In genomic region chr7:74656421-74656910, GRCh38 we compare ENCODE assay signal across 8 cellular contexts. TPM values are rescaled to one million over a fixed set of nuclear protein-coding genes. Genes with fewer than 3 reads are reported as not detected.
DNase-seq lines count a peak whose midpoint lies in the region; ATAC-seq, FAIRE-seq and TF ChIP-seq lines count a peak whose summit lies in the region.

No MANE protein-coding gene starts in this region.

- peaks cover 30% of the 10 kb centered on the region for H3K79me2 ChIP-seq in HepG2 (ENCODE audit: insufficient read depth, low read length)

- BruUV-seq in HepG2 (replicated peaks; lab: Mats Ljungman, UMichigan), result no TSS peak

- peak overlapping the region; percentile 98 for H3K9ac ChIP-seq in HepG2 (ENCODE audit: insufficient read depth, low read depth, low read length)

- peak overlapping the region; percentile 99 for H3K4me2 ChIP-seq in HepG2 (ENCODE audit: low read depth, low read length)

- no peaks in the 10 kb centered on the region for H3K9me3 ChIP-seq in HepG2 (ENCODE audit: low read length)

- intact Hi-C loops in HepG2 (cut with micrococcal nuclease; ENCODE audit: unreplicated experiment), result no loop called here

- no peak for TF ChIP-seq RAD21 in HepG2 (CRISPR knock-in tag; IDR thresholded peaks at IDR 0.05)

- H3K27ac ChIP-seq in cingulate gyrus (ENCODE audit: low read depth, low read length) (peak overlapping the region; percentile 96), HepG2 (ENCODE audit: extremely low read length, insufficient read depth, low read length) (peak overlapping the region; percentile 98)

- peak; percentile 12 for FAIRE-seq in HepG2 (lab: Jason Lieb, UNC)
- no peak for FAIRE-seq in GM19239 (lab: Jason Lieb, UNC)

- in situ Hi-C loops in HepG2 (cut with HindIII; ENCODE audit: extremely low pct_ligation_motif_present, low pct_unique_long_range_greater_than_20kb), result loop anchor here (5.0 kb wide), 1 partner anchor 74 kb away; no protein-coding TSS in a partner anchor

- H3K4me3 ChIP-seq in HepG2 (replicated peaks in 1 of 3; ENCODE audit: insufficient read depth in 1 of 3, low read depth in 2 of 3, low read length in 3 of 3), result peak overlapping the region; percentile 73 to 91 (median 82)

- peak; percentile 65 for TF ChIP-seq CTCF in HepG2 (CRISPR knock-in tag; IDR thresholded peaks at IDR 0.05)

- POLR2A ChIA-PET in HepG2 (lab: Yijun Ruan, JAX), result interaction anchor here (0.7 to 2.3 kb wide), 12 partner anchors 13 to 80 kb away, joined by 3 to 33 read pairs (median 4); no protein-coding TSS in a partner anchor

- no peak; a peak in 1 of 4 replicates for TF ChIP-seq EP300 in HepG2 (IDR thresholded peaks at IDR 0.05; ENCODE audit: low read depth in 2 of 2, low read length in 2 of 2)
- no peak for TF ChIP-seq EP300 in HepG2 (CRISPR knock-in tag; IDR thresholded peaks at IDR 0.05; ENCODE audit: borderline replicate concordance)

- 2% methylated on average over 24 of the region's 24 CpGs for whole genome bisulfite sequencing in HepG2 (ENCODE audit: low lambda C conversion rate)

- H3K27me3 ChIP-seq in HepG2 (ENCODE audit: control insufficient read depth in 1 of 2, insufficient read depth in 2 of 2, low read length in 2 of 2), result no peaks in the 10 kb centered on the region; a peak in 1 of 5 replicates

- peaks cover 27% of the 10 kb centered on the region for H4K20me1 ChIP-seq in HepG2 (ENCODE audit: insufficient read depth, low read length)

- no peak; a peak in 1 of 4 replicates for TF ChIP-seq POLR2A in HepG2 (IDR thresholded peaks at IDR 0.05; ENCODE audit: insufficient read depth in 1 of 2, low read depth in 2 of 2, low read length in 2 of 2)

- no peak overlapping the region for H2AFZ ChIP-seq in HepG2 (ENCODE audit: low read length)

- no peak for ATAC-seq in HepG2
- no peak for ATAC-seq in GM21515 (IDR thresholded peaks at IDR 0.05; ENCODE audit: unreplicated experiment)

- DNase-seq in GF-D8 (lab: John Stamatoyannopoulos, UW) (peak; percentile 54), NCI-H1694 (lab: John Stamatoyannopoulos, UW) (peak; percentile 60), HepG2 (ENCODE audit: low spot score) (peak; percentile 51), GM19239 (ENCODE audit: insufficient read length, low spot score) (no peak)
- peak; percentile 27 to 59 for DNase-seq in activated CD4-positive, alpha-beta T cell treated with anti-CD3 and anti-CD28 coated beads for 24 hours (ENCODE audit: low read depth in 2 of 2)
- peak; percentile 69 for DNase-seq in stimulated activated CD4-positive, alpha-beta T cell treated with anti-CD3 and anti-CD28 coated beads, Interleukin-4, amount 100 ng/mL, for 24 hours

- CTCF ChIA-PET in HepG2 (lab: Yijun Ruan, JAX; ENCODE audit: low intra/inter-chr PET ratio, low total read pairs), result no interaction called here

- peaks cover 60% of the 10 kb centered on the region for H3K4me1 ChIP-seq in HepG2 (ENCODE audit: insufficient read depth, low read length)

- no peaks in the 10 kb centered on the region; a peak in 1 of 5 replicates for H3K36me3 ChIP-seq in HepG2 (replicated peaks in 1 of 2; ENCODE audit: control insufficient read depth in 1 of 2, insufficient read depth in 2 of 2, low read length in 2 of 2)

TF ChIP-seq in HepG2, 621 proteins besides CTCF, POLR2A, EP300 and RAD21 (continues in another document):
- TF ChIP-seq PCBP1 (IDR thresholded peaks at IDR 0.05; ENCODE audit: borderline replicate concordance, low read depth, low read length) (no peak), ZNF687 (CRISPR knock-in tag; IDR thresholded peaks at IDR 0.05) (no peak), SRY (CRISPR knock-in tag; IDR thresholded peaks at IDR 0.05) (no peak), BORCS8-MEF2B (CRISPR knock-in tag; IDR thresholded peaks at IDR 0.05) (no peak), ZEB1 (IDR thresholded peaks at IDR 0.05; ENCODE audit: insufficient replicate concordance, low read depth) (peak; percentile 8), ZNF777 (CRISPR knock-in tag; IDR thresholded peaks at IDR 0.05) (no peak), EED (CRISPR knock-in tag; IDR thresholded peaks at IDR 0.05) (no peak), ZFP36L1 (CRISPR knock-in tag; IDR thresholded peaks at IDR 0.05) (no peak), HDAC2 (CRISPR knock-in tag; IDR thresholded peaks at IDR 0.05) (no peak), ZBTB8A (CRISPR knock-in tag; IDR thresholded peaks at IDR 0.05; ENCODE audit: borderline replicate concordance, low read depth) (no peak), MIER2 (CRISPR knock-in tag; IDR thresholded peaks at IDR 0.05) (no peak), MXI1 (IDR thresholded peaks at IDR 0.05; ENCODE audit: borderline replicate concordance, low read depth, low read length) (no peak; the same call in 2 of the 3 replicates), ZNF709 (CRISPR knock-in tag; IDR thresholded peaks at IDR 0.05) (no peak)
- TF ChIP-seq, protein P1, sequence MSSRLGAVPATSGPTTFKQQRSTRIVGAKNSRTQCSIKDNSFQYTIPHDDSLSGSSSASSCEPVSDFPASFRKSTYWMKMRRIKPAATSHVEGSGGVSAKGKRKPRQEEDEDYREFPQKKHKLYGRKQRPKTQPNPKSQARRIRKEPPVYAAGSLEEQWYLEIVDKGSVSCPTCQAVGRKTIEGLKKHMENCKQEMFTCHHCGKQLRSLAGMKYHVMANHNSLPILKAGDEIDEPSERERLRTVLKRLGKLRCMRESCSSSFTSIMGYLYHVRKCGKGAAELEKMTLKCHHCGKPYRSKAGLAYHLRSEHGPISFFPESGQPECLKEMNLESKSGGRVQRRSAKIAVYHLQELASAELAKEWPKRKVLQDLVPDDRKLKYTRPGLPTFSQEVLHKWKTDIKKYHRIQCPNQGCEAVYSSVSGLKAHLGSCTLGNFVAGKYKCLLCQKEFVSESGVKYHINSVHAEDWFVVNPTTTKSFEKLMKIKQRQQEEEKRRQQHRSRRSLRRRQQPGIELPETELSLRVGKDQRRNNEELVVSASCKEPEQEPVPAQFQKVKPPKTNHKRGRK (CRISPR knock-in tag; IDR thresholded peaks at IDR 0.05), result no peak
- TF ChIP-seq, protein P2, sequence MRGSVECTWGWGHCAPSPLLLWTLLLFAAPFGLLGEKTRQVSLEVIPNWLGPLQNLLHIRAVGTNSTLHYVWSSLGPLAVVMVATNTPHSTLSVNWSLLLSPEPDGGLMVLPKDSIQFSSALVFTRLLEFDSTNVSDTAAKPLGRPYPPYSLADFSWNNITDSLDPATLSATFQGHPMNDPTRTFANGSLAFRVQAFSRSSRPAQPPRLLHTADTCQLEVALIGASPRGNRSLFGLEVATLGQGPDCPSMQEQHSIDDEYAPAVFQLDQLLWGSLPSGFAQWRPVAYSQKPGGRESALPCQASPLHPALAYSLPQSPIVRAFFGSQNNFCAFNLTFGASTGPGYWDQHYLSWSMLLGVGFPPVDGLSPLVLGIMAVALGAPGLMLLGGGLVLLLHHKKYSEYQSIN (CRISPR knock-in tag; IDR thresholded peaks at IDR 0.05; ENCODE audit: borderline replicate concordance), result no peak

RNA-seq across cellular contexts. Expression of gene GTF2I, which starts 1.1 kb away (rescaled TPM):
- 120 and 125 TPM in 2 replicates for total RNA-seq in HepG2 (2016; rRNA removed; fragmentation: Illumina TruSeq; extraction: Trizol)
- total RNA-seq in HepG2 (2016; cell fraction: cytosol; rRNA removed; fragmentation: Illumina TruSeq; extraction: Trizol; ENCODE audit: low read depth), result 37.3 and 58.3 TPM in 2 replicates
- 103 and 117 TPM in 2 replicates for total RNA-seq in HepG2 (2016; cell fraction: insoluble cytoplasmic fraction; rRNA removed; fragmentation: Illumina TruSeq; extraction: Trizol)
- total RNA-seq in HepG2 (2016; cell fraction: membrane; rRNA removed; fragmentation: Illumina TruSeq; extraction: Trizol), result 54.3 and 54.7 TPM in 2 replicates
- total RNA-seq in HepG2 (2016; cell fraction: nucleus; rRNA removed; fragmentation: Illumina TruSeq; extraction: Trizol), result 134 and 149 TPM in 2 replicates
- polyA plus RNA-seq in HepG2 (2011; rRNA removed), result 53.1 and 74.6 TPM in 2 replicates
- 16.3 and 16.6 TPM in 2 replicates for polyA plus RNA-seq in HepG2 (2011; cell fraction: cytosol; rRNA removed)
- 287 and 329 TPM in 2 replicates for polyA plus RNA-seq in HepG2 (2011; cell fraction: nucleus; rRNA removed)
- polyA plus RNA-seq in HepG2 (2012), result 103 and 123 TPM in 2 replicates
- 4.7 and 5.5 TPM in 2 replicates for polyA plus RNA-seq in HepG2 (2016; cell fraction: cytosol; fragmentation: Illumina TruSeq; extraction: Trizol; ENCODE audit: low read depth)
- 82.1 and 105 TPM in 2 replicates for polyA plus RNA-seq in HepG2 (2016; cell fraction: insoluble cytoplasmic fraction; fragmentation: Illumina TruSeq; extraction: Trizol; ENCODE audit: low read depth)
- 9.2 and 14.0 TPM in 2 replicates for polyA plus RNA-seq in HepG2 (2016; cell fraction: membrane; fragmentation: Illumina TruSeq; extraction: Trizol; ENCODE audit: low read depth)
- 246 and 264 TPM in 2 replicates for polyA plus RNA-seq in HepG2 (2016; cell fraction: nucleus; fragmentation: Illumina TruSeq; extraction: Trizol; ENCODE audit: insufficient read depth, low read depth)
- 39.7 and 41.1 TPM in 2 replicates for polyA minus RNA-seq in HepG2 (2011; rRNA and poly(A)+ RNA removed; ENCODE audit: low replicate concordance)
- polyA minus RNA-seq in HepG2 (2011; cell fraction: cytosol; rRNA and poly(A)+ RNA removed), result 41.3 and 45.4 TPM in 2 replicates
- polyA minus RNA-seq in HepG2 (2011; cell fraction: nucleus; rRNA and poly(A)+ RNA removed), result 206 and 208 TPM in 2 replicates
